In genomic region chr4:185247151-185247550, GRCh38 we compare ENCODE assay signal across 26 cellular contexts. TPM values are rescaled to one million over a fixed set of nuclear protein-coding genes. Genes with fewer than 3 reads are reported as not detected.
DNase-seq lines count a peak whose midpoint lies in the region; ATAC-seq and TF ChIP-seq lines count a peak whose summit lies in the region.
"Had no signal": no experiment of that assay in that cellular context is flagged by ENCODE, and none has a peak within 500 bp of the region (broad histone marks: within the 10 kb centered on the region; RNA-seq: fewer than 3 reads in every experiment).

No MANE protein-coding gene starts in this region.

- peaks cover 11% of the 10 kb centered on the region for H3K36me3 ChIP-seq in OCI-LY1 (ENCODE audit: insufficient read depth, low read length)
- H3K36me3 ChIP-seq: cardiac muscle cell had no signal

- H3F3A ChIP-seq in OCI-LY1 (ENCODE audit: insufficient read depth, low read length) = no peaks in the 10 kb centered on the region

- no peak overlapping the region for H3K4me3 ChIP-seq in OCI-LY1 (ENCODE audit: low read depth, low read length, poor library complexity, severe bottlenecking)
- H3K4me3 ChIP-seq: A549, cardiac muscle cell, esophagus muscularis mucosa, K562, lung had no signal

- no peaks in the 10 kb centered on the region for H3K9me2 ChIP-seq in OCI-LY1 (ENCODE audit: low read depth, low read length)

- no peak for DNase-seq in activated CD4-positive, alpha-beta memory T cell treated with anti-CD3 and anti-CD28 coated beads for 36 hours
- DNase-seq in activated CD4-positive, alpha-beta memory T cell treated with anti-CD3 and anti-CD28 coated beads, Interleukin-2, amount 10 ng/mL, durations not matched to agents 7 days and 5 days = no peak
- no peak for DNase-seq in chondrocyte (ENCODE audit: low spot score)
- DNase-seq in stimulated activated naive B cell treated with anti-CD40 and anti-IgM and Interleukin-4, amounts not matched to agents 10 μg/mL and 1 μg/mL and 100 μg/mL, for 72 hours = no peak
- DNase-seq in NCI-H2196 (lab: John Stamatoyannopoulos, UW; ENCODE audit: unreplicated experiment) = no peak
- DNase-seq in NCI-H1694 treated with DMSO at 0.1 percent for 48 hours (lab: John Stamatoyannopoulos, UW) = no peak
- no peak for DNase-seq in NCI-H2171 treated with DMSO at 0.1 percent for 48 hours (lab: John Stamatoyannopoulos, UW)
- DNase-seq: activated CD8-positive, alpha-beta memory T cell treated with anti-CD3 and anti-CD28 coated beads, Interleukin-2, amount 10 ng/mL, durations not matched to agents 7 days and 5 days; activated naive CD8-positive, alpha-beta T cell treated with anti-CD3 and anti-CD28 coated beads, Interleukin-2, amount 10 ng/mL, durations not matched to agents 7 days and 5 days; C1 segment of cervical spinal cord; DMS153; GF-D8; naive B cell; NCI-H2029 treated with DMSO at 0.1 percent for 48 hours; NCI-H510A; SHP77; stimulated activated CD4-positive, alpha-beta T cell treated with anti-CD3 and anti-CD28 coated beads, Interleukin-2, amount 100 ng/mL, for 48 hours; T-helper 17 cell had no signal

- ATAC-seq in stimulated activated naive B cell treated with anti-CD40 and anti-IgM and Interleukin-4, amounts not matched to agents 10 μg/mL and 1 μg/mL and 100 μg/mL, for 72 hours (replicated peaks) = peak in 1 of 2 donors; percentile 42
- ATAC-seq: A549; activated CD8-positive, alpha-beta memory T cell treated with anti-CD3 and anti-CD28 coated beads, Interleukin-2, amount 10 ng/mL, durations not matched to agents 7 days and 5 days; HCT116; T-helper 17 cell had no signal

- POLR2A ChIA-PET in activated CD4-positive, alpha-beta memory T cell treated with anti-CD3 and anti-CD28 coated beads for 36 hours (lab: Charles Lee) = no interaction called here
- POLR2A ChIA-PET in activated CD4-positive, alpha-beta memory T cell treated with anti-CD3 and anti-CD28 coated beads, Interleukin-2, amount 10 ng/mL, durations not matched to agents 7 days and 5 days (lab: Charles Lee) = no interaction called here

- H3K27ac Mint-ChIP-seq in activated CD4-positive, alpha-beta memory T cell treated with anti-CD3 and anti-CD28 coated beads for 36 hours = peak overlapping the region; percentile 38
- no peak overlapping the region for H3K27ac Mint-ChIP-seq in activated CD4-positive, alpha-beta memory T cell treated with anti-CD3 and anti-CD28 coated beads, Interleukin-2, amount 10 ng/mL, durations not matched to agents 7 days and 5 days
- H3K27ac Mint-ChIP-seq in chondrocyte (ENCODE audit: unreplicated experiment) = peak overlapping the region; percentile 78
- peak overlapping the region; percentile 10 for H3K27ac Mint-ChIP-seq in stimulated activated naive B cell treated with anti-CD40 and anti-IgM and Interleukin-4, amounts not matched to agents 10 μg/mL and 1 μg/mL and 100 μg/mL, for 72 hours
- H3K27ac Mint-ChIP-seq: activated CD8-positive, alpha-beta memory T cell treated with anti-CD3 and anti-CD28 coated beads, Interleukin-2, amount 10 ng/mL, durations not matched to agents 7 days and 5 days; activated naive CD8-positive, alpha-beta T cell treated with anti-CD3 and anti-CD28 coated beads, Interleukin-2, amount 10 ng/mL, durations not matched to agents 7 days and 5 days; T-helper 17 cell had no signal

- CTCF ChIA-PET in activated CD4-positive, alpha-beta memory T cell treated with anti-CD3 and anti-CD28 coated beads for 36 hours (lab: Charles Lee) = no interaction called here
- CTCF ChIA-PET in activated CD4-positive, alpha-beta memory T cell treated with anti-CD3 and anti-CD28 coated beads, Interleukin-2, amount 10 ng/mL, durations not matched to agents 7 days and 5 days (lab: Charles Lee) = interaction anchor here (1.2 kb wide), 1 partner anchor 20 kb away, joined by 6 read pairs; no protein-coding TSS in a partner anchor

- H2AFZ ChIP-seq in OCI-LY1 (ENCODE audit: low read length) = no peak overlapping the region
- H2AFZ ChIP-seq: parathyroid adenoma had no signal

- H3K4me1 Mint-ChIP-seq in activated CD4-positive, alpha-beta memory T cell treated with anti-CD3 and anti-CD28 coated beads for 36 hours (ENCODE audit: low read depth) = peaks cover 41% of the 10 kb centered on the region
- H3K4me1 Mint-ChIP-seq in activated CD4-positive, alpha-beta memory T cell treated with anti-CD3 and anti-CD28 coated beads, Interleukin-2, amount 10 ng/mL, durations not matched to agents 7 days and 5 days = peaks cover 11% of the 10 kb centered on the region
- peaks cover 82% of the 10 kb centered on the region for H3K4me1 Mint-ChIP-seq in chondrocyte (ENCODE audit: low read depth)
- peaks cover 21 to 56% of the 10 kb centered on the region in 2 donors for H3K4me1 Mint-ChIP-seq in stimulated activated naive B cell treated with anti-CD40 and anti-IgM and Interleukin-4, amounts not matched to agents 10 μg/mL and 1 μg/mL and 100 μg/mL, for 72 hours

- H3K9ac ChIP-seq in OCI-LY1 (ENCODE audit: low read length) = no peak overlapping the region
- H3K9ac ChIP-seq: parathyroid adenoma had no signal

- no peak overlapping the region for H3K4me2 ChIP-seq in OCI-LY1 (ENCODE audit: low read length)

- no peaks in the 10 kb centered on the region for H3K27me3 Mint-ChIP-seq in activated CD4-positive, alpha-beta memory T cell treated with anti-CD3 and anti-CD28 coated beads for 36 hours
- H3K27me3 Mint-ChIP-seq in activated CD4-positive, alpha-beta memory T cell treated with anti-CD3 and anti-CD28 coated beads, Interleukin-2, amount 10 ng/mL, durations not matched to agents 7 days and 5 days = no peaks in the 10 kb centered on the region
- H3K27me3 Mint-ChIP-seq in chondrocyte (ENCODE audit: low read depth) = no peaks in the 10 kb centered on the region
- no peaks in the 10 kb centered on the region for H3K27me3 Mint-ChIP-seq in stimulated activated naive B cell treated with anti-CD40 and anti-IgM and Interleukin-4, amounts not matched to agents 10 μg/mL and 1 μg/mL and 100 μg/mL, for 72 hours
- H3K27me3 Mint-ChIP-seq: activated CD8-positive, alpha-beta memory T cell treated with anti-CD3 and anti-CD28 coated beads, Interleukin-2, amount 10 ng/mL, durations not matched to agents 7 days and 5 days; activated naive CD8-positive, alpha-beta T cell treated with anti-CD3 and anti-CD28 coated beads, Interleukin-2, amount 10 ng/mL, durations not matched to agents 7 days and 5 days; naive B cell; T-helper 17 cell had no signal

- H3K79me2 ChIP-seq in OCI-LY1 (ENCODE audit: insufficient read depth, low read length) = peaks cover 41% of the 10 kb centered on the region
- H3K79me2 ChIP-seq: parathyroid adenoma had no signal

- H3K4me1 ChIP-seq in OCI-LY1 (ENCODE audit: insufficient read depth, low read length, severe bottlenecking) = peaks cover 84% of the 10 kb centered on the region
- H3K4me1 ChIP-seq: parathyroid adenoma had no signal

- TF ChIP-seq CTCF in OCI-LY1 (IDR thresholded peaks at IDR 0.05; ENCODE audit: low read length) (no peak), chondrocyte (IDR thresholded peaks at IDR 0.05) (no peak)

- H3K4me3 Mint-ChIP-seq in activated CD4-positive, alpha-beta memory T cell treated with anti-CD3 and anti-CD28 coated beads for 36 hours = no peak overlapping the region
- no peak overlapping the region for H3K4me3 Mint-ChIP-seq in activated CD4-positive, alpha-beta memory T cell treated with anti-CD3 and anti-CD28 coated beads, Interleukin-2, amount 10 ng/mL, durations not matched to agents 7 days and 5 days
- no peak overlapping the region for H3K4me3 Mint-ChIP-seq in chondrocyte (ENCODE audit: unreplicated experiment)
- H3K4me3 Mint-ChIP-seq in stimulated activated naive B cell treated with anti-CD40 and anti-IgM and Interleukin-4, amounts not matched to agents 10 μg/mL and 1 μg/mL and 100 μg/mL, for 72 hours = no peak overlapping the region
- H3K4me3 Mint-ChIP-seq: activated CD8-positive, alpha-beta memory T cell treated with anti-CD3 and anti-CD28 coated beads, Interleukin-2, amount 10 ng/mL, durations not matched to agents 7 days and 5 days; activated naive CD8-positive, alpha-beta T cell treated with anti-CD3 and anti-CD28 coated beads, Interleukin-2, amount 10 ng/mL, durations not matched to agents 7 days and 5 days; naive B cell; T-helper 17 cell had no signal

- H3K9me3 Mint-ChIP-seq in activated CD4-positive, alpha-beta memory T cell treated with anti-CD3 and anti-CD28 coated beads for 36 hours = no peaks in the 10 kb centered on the region
- H3K9me3 Mint-ChIP-seq in activated CD4-positive, alpha-beta memory T cell treated with anti-CD3 and anti-CD28 coated beads, Interleukin-2, amount 10 ng/mL, durations not matched to agents 7 days and 5 days = no peaks in the 10 kb centered on the region
- H3K9me3 Mint-ChIP-seq in chondrocyte (ENCODE audit: low read depth) = no peaks in the 10 kb centered on the region
- no peaks in the 10 kb centered on the region for H3K9me3 Mint-ChIP-seq in stimulated activated naive B cell treated with anti-CD40 and anti-IgM and Interleukin-4, amounts not matched to agents 10 μg/mL and 1 μg/mL and 100 μg/mL, for 72 hours
- H3K9me3 Mint-ChIP-seq: activated naive CD8-positive, alpha-beta T cell treated with anti-CD3 and anti-CD28 coated beads, Interleukin-2, amount 10 ng/mL, durations not matched to agents 7 days and 5 days; naive B cell had no signal

- H4K20me1 ChIP-seq in OCI-LY1 (ENCODE audit: insufficient read depth, low read length) = no peaks in the 10 kb centered on the region

- H3K27me3 ChIP-seq in OCI-LY1 (ENCODE audit: insufficient read depth, low read length) = no peaks in the 10 kb centered on the region
- H3K27me3 ChIP-seq: cardiac muscle cell, esophagus muscularis mucosa had no signal

- intact Hi-C loops in activated CD4-positive, alpha-beta memory T cell treated with anti-CD3 and anti-CD28 coated beads for 36 hours (cut with micrococcal nuclease) = loop anchor here (2.0 kb wide), 1 partner anchor 30 kb away; no protein-coding TSS in a partner anchor

- H3K36me3 Mint-ChIP-seq in activated CD4-positive, alpha-beta memory T cell treated with anti-CD3 and anti-CD28 coated beads for 36 hours = peaks cover 11% of the 10 kb centered on the region
- H3K36me3 Mint-ChIP-seq in activated CD4-positive, alpha-beta memory T cell treated with anti-CD3 and anti-CD28 coated beads, Interleukin-2, amount 10 ng/mL, durations not matched to agents 7 days and 5 days (ENCODE audit: low read depth) = peaks cover 16% of the 10 kb centered on the region
- peaks cover 8% of the 10 kb centered on the region for H3K36me3 Mint-ChIP-seq in chondrocyte (ENCODE audit: low read depth)
- peaks cover 12 to 29% of the 10 kb centered on the region in 2 donors for H3K36me3 Mint-ChIP-seq in stimulated activated naive B cell treated with anti-CD40 and anti-IgM and Interleukin-4, amounts not matched to agents 10 μg/mL and 1 μg/mL and 100 μg/mL, for 72 hours

- no peaks in the 10 kb centered on the region; the same call in 1 of the 2 replicates for H3K9me3 ChIP-seq in OCI-LY1 (ENCODE audit: low read length)
- H3K9me3 ChIP-seq: A549, esophagus muscularis mucosa had no signal

- H3K27ac ChIP-seq in OCI-LY1 (ENCODE audit: low read depth, low read length, poor library complexity, severe bottlenecking) = peak overlapping the region; percentile 77
- H3K27ac ChIP-seq: cardiac muscle cell, esophagus muscularis mucosa, parathyroid adenoma had no signal

RNA-seq across cellular contexts. Expression of gene SNX25, which starts 37.8 kb away (rescaled TPM):
- 10 to 100 TPM; 18.9 to 21.6 TPM for total RNA-seq in activated CD4-positive, alpha-beta memory T cell treated with anti-CD3 and anti-CD28 coated beads for 36 hours
- 10 to 100 TPM; 18.0 to 18.5 TPM for total RNA-seq in activated CD4-positive, alpha-beta memory T cell treated with anti-CD3 and anti-CD28 coated beads, Interleukin-2, amount 10 ng/mL, durations not matched to agents 7 days and 5 days
- total RNA-seq in chondrocyte = 53.5 to 57.5 TPM (median 53.6 TPM) in 3 replicates

RNA-seq across cellular contexts. Expression of gene CFAP97, which starts 43.4 kb away (rescaled TPM):
- total RNA-seq in activated CD4-positive, alpha-beta memory T cell treated with anti-CD3 and anti-CD28 coated beads for 36 hours = 10 to 100 TPM; 47.5 to 48.6 TPM
- 10 to 100 TPM; 31.9 to 32.1 TPM for total RNA-seq in activated CD4-positive, alpha-beta memory T cell treated with anti-CD3 and anti-CD28 coated beads, Interleukin-2, amount 10 ng/mL, durations not matched to agents 7 days and 5 days
- total RNA-seq in chondrocyte = 48.5 to 53.1 TPM (median 50.1 TPM) in 3 replicates
